2 cellular contexts compared by ENCODE assay signal in the genomic region with DNA sequence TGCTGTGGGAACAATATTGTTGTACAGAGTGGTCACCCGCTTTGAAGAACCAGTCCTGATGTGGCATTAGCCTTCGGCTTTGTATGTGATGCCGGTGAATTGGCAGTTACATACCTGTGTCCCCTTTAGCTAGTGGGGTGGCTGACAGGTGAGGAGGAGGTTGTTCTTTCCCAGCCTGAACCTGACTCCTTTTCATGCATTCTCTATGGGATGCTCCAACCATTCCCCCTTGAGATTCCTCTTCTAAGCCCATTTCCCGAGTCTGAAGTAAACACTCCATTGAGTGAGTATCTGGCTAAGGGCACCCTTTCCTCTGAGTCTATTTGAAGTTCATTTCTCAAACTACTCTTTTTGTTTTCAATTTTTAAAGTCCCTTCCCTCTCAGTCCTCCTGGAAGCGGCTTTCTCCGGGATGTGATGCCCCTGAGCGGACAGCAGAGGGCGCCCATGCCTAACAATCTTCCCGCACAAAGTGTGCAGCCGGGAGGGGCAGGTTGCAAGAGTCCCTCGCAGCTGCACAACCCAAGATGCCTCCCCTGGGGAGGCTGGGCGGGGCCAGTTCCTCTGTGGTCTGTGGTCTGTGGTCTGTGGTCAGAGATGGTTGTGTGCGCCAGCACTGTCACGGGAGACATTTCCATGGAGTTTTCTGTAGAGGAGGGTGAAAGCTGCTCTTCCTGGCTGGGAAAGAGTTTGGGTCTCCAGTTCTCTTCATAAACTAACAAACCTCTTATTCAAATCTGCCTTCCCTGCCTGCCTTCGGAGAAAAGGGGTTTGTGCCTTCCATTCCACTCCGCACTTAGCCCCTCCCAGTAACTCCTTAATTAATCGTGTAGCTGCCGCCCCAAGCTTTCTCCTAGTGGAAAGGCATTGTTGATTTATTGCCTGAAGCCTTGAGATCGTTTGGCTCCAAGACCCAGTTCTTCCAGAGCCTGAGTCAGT.
TF ChIP-seq lines count a peak whose summit lies in the region.

No MANE protein-coding gene starts in this region.

TF ChIP-seq in PFSK-1, 5 proteins besides CTCF, POLR2A, EP300 and RAD21:
- TF ChIP-seq POLR2AphosphoS5 (IDR thresholded peaks at IDR 0.05; ENCODE audit: low read depth, low read length) (no peak), TAF1 (IDR thresholded peaks at IDR 0.05; ENCODE audit: borderline replicate concordance, insufficient read depth, low read length) (no peak), SIN3A (IDR thresholded peaks at IDR 0.05; ENCODE audit: borderline replicate concordance, insufficient read depth, low read length) (no peak), FOXP2 (optimal IDR thresholded peaks at IDR 0.05; ENCODE audit: borderline replicate concordance, extremely low read depth, extremely low read length, insufficient read depth) (peak; percentile 39)
- TF ChIP-seq, protein P1, sequence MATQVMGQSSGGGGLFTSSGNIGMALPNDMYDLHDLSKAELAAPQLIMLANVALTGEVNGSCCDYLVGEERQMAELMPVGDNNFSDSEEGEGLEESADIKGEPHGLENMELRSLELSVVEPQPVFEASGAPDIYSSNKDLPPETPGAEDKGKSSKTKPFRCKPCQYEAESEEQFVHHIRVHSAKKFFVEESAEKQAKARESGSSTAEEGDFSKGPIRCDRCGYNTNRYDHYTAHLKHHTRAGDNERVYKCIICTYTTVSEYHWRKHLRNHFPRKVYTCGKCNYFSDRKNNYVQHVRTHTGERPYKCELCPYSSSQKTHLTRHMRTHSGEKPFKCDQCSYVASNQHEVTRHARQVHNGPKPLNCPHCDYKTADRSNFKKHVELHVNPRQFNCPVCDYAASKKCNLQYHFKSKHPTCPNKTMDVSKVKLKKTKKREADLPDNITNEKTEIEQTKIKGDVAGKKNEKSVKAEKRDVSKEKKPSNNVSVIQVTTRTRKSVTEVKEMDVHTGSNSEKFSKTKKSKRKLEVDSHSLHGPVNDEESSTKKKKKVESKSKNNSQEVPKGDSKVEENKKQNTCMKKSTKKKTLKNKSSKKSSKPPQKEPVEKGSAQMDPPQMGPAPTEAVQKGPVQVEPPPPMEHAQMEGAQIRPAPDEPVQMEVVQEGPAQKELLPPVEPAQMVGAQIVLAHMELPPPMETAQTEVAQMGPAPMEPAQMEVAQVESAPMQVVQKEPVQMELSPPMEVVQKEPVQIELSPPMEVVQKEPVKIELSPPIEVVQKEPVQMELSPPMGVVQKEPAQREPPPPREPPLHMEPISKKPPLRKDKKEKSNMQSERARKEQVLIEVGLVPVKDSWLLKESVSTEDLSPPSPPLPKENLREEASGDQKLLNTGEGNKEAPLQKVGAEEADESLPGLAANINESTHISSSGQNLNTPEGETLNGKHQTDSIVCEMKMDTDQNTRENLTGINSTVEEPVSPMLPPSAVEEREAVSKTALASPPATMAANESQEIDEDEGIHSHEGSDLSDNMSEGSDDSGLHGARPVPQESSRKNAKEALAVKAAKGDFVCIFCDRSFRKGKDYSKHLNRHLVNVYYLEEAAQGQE (IDR thresholded peaks at IDR 0.05; ENCODE audit: insufficient read depth in 1 of 2, low read depth in 2 of 2, low read length in 2 of 2), result no peak

TF ChIP-seq in neural cell, 6 proteins besides CTCF, POLR2A, EP300 and RAD21:
- TF ChIP-seq SMC3 (conservative IDR thresholded peaks at IDR 0.05; ENCODE audit: poor library complexity), result peak; percentile 98
- no peak for TF ChIP-seq EZH2 (IDR thresholded peaks at IDR 0.05; ENCODE audit: borderline replicate concordance, insufficient read depth, low read length, poor library complexity, severe bottlenecking)
